12 cellular contexts compared by ENCODE assay signal in genomic region chr10:71712170-71712569, GRCh38. TPM values are rescaled to one million over a fixed set of nuclear protein-coding genes. Genes with fewer than 3 reads are reported as not detected.
DNase-seq lines count a peak whose midpoint lies in the region; ATAC-seq and TF ChIP-seq lines count a peak whose summit lies in the region.
"Had no signal": no experiment of that assay in that cellular context is flagged by ENCODE, and none has a peak within 500 bp of the region (broad histone marks: within the 10 kb centered on the region; RNA-seq: fewer than 3 reads in every experiment).

No MANE protein-coding gene starts in this region.

- H3K4me3 Mint-ChIP-seq in activated CD4-positive, alpha-beta T cell treated with anti-CD3 and anti-CD28 coated beads, Interleukin-2, amount 10 ng/mL, durations not matched to agents 7 days and 5 days: no peak overlapping the region
- H3K4me3 Mint-ChIP-seq in activated B cell treated with CpG ODN at 0.5 μM for 24 hours: no peak overlapping the region

- H3K27ac ChIP-seq in esophagus squamous epithelium: peak overlapping the region; percentile 87 to 98 (median 94)
- H3K27ac ChIP-seq in stomach: peak overlapping the region in 4 of 5 donors; percentile 81 to 93 (median 87)
- H3K27ac ChIP-seq in right lobe of liver: peak overlapping the region in 1 of 3 donors; percentile 53

- peaks cover 66% of the 10 kb centered on the region for H3K4me1 Mint-ChIP-seq in activated CD4-positive, alpha-beta T cell treated with anti-CD3 and anti-CD28 coated beads, Interleukin-2, amount 10 ng/mL, durations not matched to agents 7 days and 5 days
- peaks cover 43% of the 10 kb centered on the region for H3K4me1 Mint-ChIP-seq in activated B cell treated with CpG ODN at 0.5 μM for 24 hours

- CTCF ChIA-PET in activated CD4-positive, alpha-beta T cell treated with anti-CD3 and anti-CD28 coated beads, Interleukin-2, amount 10 ng/mL, durations not matched to agents 7 days and 5 days (lab: Charles Lee): interaction anchor here (0.9 to 7.0 kb wide), 7 partner anchors 13 to 143 kb away, joined by 3 to 40 read pairs (median 5); partner anchors contain the start of gene VSIR
- CTCF ChIA-PET in activated B cell treated with CpG ODN at 0.5 μM for 24 hours (lab: Charles Lee): interaction anchor here (0.8 to 3.4 kb wide), 8 partner anchors 14 to 327 kb away, joined by 3 to 11 read pairs (median 3); partner anchors contain the start of gene VSIR

- ATAC-seq in activated B cell treated with CpG ODN at 0.5 μM for 24 hours (ENCODE audit: low read depth) (no peak), GM18502 (IDR thresholded peaks at IDR 0.05; ENCODE audit: poor library complexity, unreplicated experiment) (no peak), right lobe of liver (no peak)

- no peak for TF ChIP-seq POLR2A in esophagus squamous epithelium (IDR thresholded peaks at IDR 0.05)
- TF ChIP-seq POLR2A in stomach (IDR thresholded peaks at IDR 0.05): no peak
- no peak for TF ChIP-seq POLR2A in right lobe of liver (IDR thresholded peaks at IDR 0.05)

- intact Hi-C loops in activated B cell treated with CpG ODN at 0.5 μM for 24 hours (cut with micrococcal nuclease): loop anchor here (2.0 to 5.0 kb wide), 2 partner anchors 15 to 60 kb away; partner anchors contain the start of gene VSIR
- intact Hi-C loops in esophagus squamous epithelium (cut with DNase I): loop anchor here (5.0 to 10.0 kb wide), 2 partner anchors 60 to 183 kb away; partner anchors contain the start of gene VSIR
- intact Hi-C loops in stomach (cut with DNase I; ENCODE audit: low total_unique reads): no loop called here
- intact Hi-C loops in right lobe of liver (cut with DNase I): no loop called here

- H3K27me3 ChIP-seq in esophagus squamous epithelium (no peaks in the 10 kb centered on the region), stomach (peaks cover 0 to 3% (median 0%) of the 10 kb centered on the region in 3 donors), right lobe of liver (no peaks in the 10 kb centered on the region)

- H3K4me3 ChIP-seq in esophagus squamous epithelium (no peak overlapping the region), stomach (no peak overlapping the region), right lobe of liver (no peak overlapping the region)

- H3K9me3 Mint-ChIP-seq in activated CD4-positive, alpha-beta T cell treated with anti-CD3 and anti-CD28 coated beads, Interleukin-2, amount 10 ng/mL, durations not matched to agents 7 days and 5 days: no peaks in the 10 kb centered on the region
- no peaks in the 10 kb centered on the region for H3K9me3 Mint-ChIP-seq in activated B cell treated with CpG ODN at 0.5 μM for 24 hours

- H3K36me3 Mint-ChIP-seq in activated CD4-positive, alpha-beta T cell treated with anti-CD3 and anti-CD28 coated beads, Interleukin-2, amount 10 ng/mL, durations not matched to agents 7 days and 5 days (ENCODE audit: low read depth): no peaks in the 10 kb centered on the region
- H3K36me3 Mint-ChIP-seq in activated B cell treated with CpG ODN at 0.5 μM for 24 hours (ENCODE audit: low read depth): no peaks in the 10 kb centered on the region

- TF ChIP-seq CTCF in activated B cell treated with CpG ODN at 0.5 μM for 24 hours (IDR thresholded peaks at IDR 0.05) (no peak), esophagus squamous epithelium (IDR thresholded peaks at IDR 0.05) (no peak), stomach (IDR thresholded peaks at IDR 0.05) (no peak), right lobe of liver (IDR thresholded peaks at IDR 0.05) (no peak)

- peak overlapping the region; percentile 97 for H3K27ac Mint-ChIP-seq in activated CD4-positive, alpha-beta T cell treated with anti-CD3 and anti-CD28 coated beads, Interleukin-2, amount 10 ng/mL, durations not matched to agents 7 days and 5 days
- H3K27ac Mint-ChIP-seq in activated B cell treated with CpG ODN at 0.5 μM for 24 hours: peak overlapping the region; percentile 50

- H3K9me3 ChIP-seq in esophagus squamous epithelium (no peaks in the 10 kb centered on the region), stomach (no peaks in the 10 kb centered on the region), right lobe of liver (no peaks in the 10 kb centered on the region)

- no peak for TF ChIP-seq EP300 in stomach (IDR thresholded peaks at IDR 0.05)

- no peaks in the 10 kb centered on the region for H3K36me3 ChIP-seq in esophagus squamous epithelium
- H3K36me3 ChIP-seq in stomach: no peaks in the 10 kb centered on the region
- no peaks in the 10 kb centered on the region for H3K36me3 ChIP-seq in right lobe of liver

- H3K27me3 Mint-ChIP-seq in activated CD4-positive, alpha-beta T cell treated with anti-CD3 and anti-CD28 coated beads, Interleukin-2, amount 10 ng/mL, durations not matched to agents 7 days and 5 days: no peaks in the 10 kb centered on the region
- no peaks in the 10 kb centered on the region for H3K27me3 Mint-ChIP-seq in activated B cell treated with CpG ODN at 0.5 μM for 24 hours

- POLR2A ChIA-PET in activated CD4-positive, alpha-beta T cell treated with anti-CD3 and anti-CD28 coated beads, Interleukin-2, amount 10 ng/mL, durations not matched to agents 7 days and 5 days (lab: Charles Lee): no interaction called here
- POLR2A ChIA-PET in activated B cell treated with CpG ODN at 0.5 μM for 24 hours (lab: Charles Lee): no interaction called here

- H3K4me1 ChIP-seq in esophagus squamous epithelium (peaks cover 38 to 62% (median 52%) of the 10 kb centered on the region in 3 donors), stomach (peaks cover 30 to 66% (median 47%) of the 10 kb centered on the region in 4 donors), right lobe of liver (peaks cover 0 to 8% (median 0%) of the 10 kb centered on the region in 4 donors)

- DNase-seq in activated CD4-positive, alpha-beta T cell treated with anti-CD3 and anti-CD28 coated beads, Interleukin-2, amount 10 ng/mL, durations not matched to agents 7 days and 5 days: no peak
- DNase-seq in activated CD4-positive, alpha-beta T cell treated with anti-CD3 and anti-CD28 coated beads for 1 hour: no peak
- DNase-seq in activated B cell treated with CpG ODN at 0.5 μM for 24 hours: no peak
- no peak for DNase-seq in esophagus squamous epithelium (lab: John Stamatoyannopoulos, UW)
- no peak for DNase-seq in stomach
- no peak for DNase-seq in NCI-H1417 (lab: John Stamatoyannopoulos, UW)
- DNase-seq in right lobe of liver: no peak
- DNase-seq: ACHN, cerebellar nuclear complex, Karpas-422, NCI-H2107 had no signal

- WGBS in esophagus squamous epithelium, 2 donors: 75 to 100% methylated on average over 2 of the region's 2 CpGs
- 92 to 100% (median 95%) methylated on average over 2 of the region's 2 CpGs for WGBS in stomach, 5 donors
- 71% methylated on average over 2 of the region's 2 CpGs for WGBS in right lobe of liver (ENCODE audit: insufficient coverage, low coverage, low lambda C conversion rate, missing lambda C conversion rate)

RNA-seq across cellular contexts. Expression of gene C10orf105, which starts 7.4 kb away (rescaled TPM):
- total RNA-seq in activated CD4-positive, alpha-beta T cell treated with anti-CD3 and anti-CD28 coated beads, Interleukin-2, amount 10 ng/mL, durations not matched to agents 7 days and 5 days: under 1 TPM; 0.52 to 0.71 TPM
- not detected in 2 replicates for total RNA-seq in activated B cell treated with CpG ODN at 0.5 μM for 24 hours
- under 1 TPM in 2 of 4 donors, not detected in 2; under 0.01 to 0.15 TPM for total RNA-seq in esophagus squamous epithelium
- total RNA-seq in stomach: not detected
- polyA plus RNA-seq in stomach: under 1 TPM in 1 of 3 donors, not detected in 2; 0.03 TPM
- total RNA-seq in right lobe of liver: under 1 TPM in 1 of 6 experiments, not detected in 5; 0.05 TPM

Comparison
In these comparisons a context has a peak if more than half of its experiments do, and no peak if none do; other contexts are left out.
1. intact Hi-C loops: an anchor here in activated B cell treated with CpG ODN at 0.5 μM for 24 hours (2.0 to 5.0 kb wide) and esophagus squamous epithelium (5.0 to 10.0 kb wide); none called in stomach and right lobe of liver.